ENCODE assay signal across 34 cellular contexts in the genomic region with DNA sequence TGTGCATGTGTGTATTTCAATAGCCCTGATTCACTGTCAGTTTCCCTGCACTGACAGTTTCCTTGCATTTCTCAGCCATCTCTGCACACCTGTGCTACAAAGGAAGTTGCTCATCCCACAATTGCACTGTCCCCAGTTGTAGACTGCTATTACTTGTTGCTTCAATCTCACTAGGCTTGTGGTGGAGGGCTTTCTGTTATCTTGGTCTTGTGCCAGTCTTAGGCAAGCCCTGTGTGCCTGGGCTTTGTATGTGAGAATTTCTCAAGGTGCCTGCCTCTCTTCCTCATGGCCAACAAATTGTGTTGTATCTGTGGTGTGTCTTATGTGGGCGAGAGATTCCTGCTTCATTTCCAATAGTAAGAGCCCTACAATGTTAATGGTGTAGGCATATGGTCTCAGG.
"Had no signal": no experiment of that assay in that cellular context is flagged by ENCODE, and none has a peak within 500 bp of the region (broad histone marks: within the 10 kb centered on the region; RNA-seq: fewer than 3 reads in every experiment).

No MANE protein-coding gene starts in this region.

- H3K4me3 ChIP-seq: MG63 had no signal

- DNase-seq: Karpas-422, Kasumi-1, MG63, MM.1S, MV-4-11, NCI-H1048, NCI-H1092, NCI-H1092 treated with DMSO at 0.1 percent for 48 hours, NCI-H1105, NCI-H1105 treated with DMSO at 0.1 percent for 48 hours, NCI-H1417, NCI-H1417 treated with DMSO at 0.1 percent for 48 hours, NCI-H1436, NCI-H1436 treated with DMSO at 0.1 percent for 48 hours, NCI-H146, NCI-H1694, NCI-H1694 treated with DMSO at 0.1 percent for 48 hours, NCI-H187, NCI-H187 treated with DMSO at 0.1 percent for 48 hours, NCI-H1930, NCI-H2029, NCI-H2029 treated with DMSO at 0.1 percent for 48 hours, NCI-H2081, NCI-H2081 treated with DMSO at 0.1 percent for 48 hours, NCI-H2107, NCI-H2171, NCI-H2171 treated with DMSO at 0.1 percent for 48 hours, NCI-H2227 treated with DMSO at 0.1 percent for 48 hours, NCI-H226, NCI-H345, NCI-H446, NCI-H446 treated with DMSO at 0.1 percent for 48 hours, NCI-H510A, NCI-H510A treated with DMSO at 0.1 percent for 48 hours had no signal

- H3K36me3 ChIP-seq: MG63 had no signal

- H3K27me3 ChIP-seq: MG63 had no signal

- H3K9me3 ChIP-seq: MG63 had no signal
